20 cellular contexts compared by ENCODE assay signal in genomic region chr22:47610281-47610680, GRCh38.
"Had no signal": no experiment of that assay in that cellular context is flagged by ENCODE, and none has a peak within 500 bp of the region (broad histone marks: within the 10 kb centered on the region; RNA-seq: fewer than 3 reads in every experiment).

No MANE protein-coding gene starts in this region.

- H3K9me3 ChIP-seq: MG63 had no signal

- H3K36me3 ChIP-seq: breast epithelium, MG63 had no signal

- H3K4me3 ChIP-seq: breast epithelium, MG63, PC-9 had no signal

- H3K27me3 ChIP-seq: MG63 had no signal

- DNase-seq: activated CD4-positive, CD25-positive, alpha-beta regulatory T cell; activated CD8-positive, alpha-beta memory T cell treated with anti-CD3 and anti-CD28 coated beads, Interleukin-2, amount 10 ng/mL, durations not matched to agents 7 days and 5 days; activated effector memory CD4-positive, alpha-beta T cell treated with anti-CD3 and anti-CD28 coated beads, Interleukin-2, amount 50 U/mL, for 16 hours; activated naive CD4-positive, alpha-beta T cell treated with anti-CD3 and anti-CD28 coated beads for 36 hours; activated T-cell treated with anti-CD3 and anti-CD28 coated beads, Interleukin-2, amount 50 U/mL, for 24 hours; caudate nucleus; MG63; NCI-H1105; NCI-H1436; NCI-H1694 treated with DMSO at 0.1 percent for 48 hours; NCI-H2029 treated with DMSO at 0.1 percent for 48 hours; NCI-H345; NCI-H510A; NCI-H69; PC-9; SIG-M5; T-cell had no signal

- H3K4me2 ChIP-seq: PC-9 had no signal

- H3K4me3 Mint-ChIP-seq: activated CD8-positive, alpha-beta memory T cell treated with anti-CD3 and anti-CD28 coated beads, Interleukin-2, amount 10 ng/mL, durations not matched to agents 7 days and 5 days; activated naive CD4-positive, alpha-beta T cell treated with anti-CD3 and anti-CD28 coated beads for 36 hours; activated T-cell treated with anti-CD3 and anti-CD28 coated beads, Interleukin-2, amount 50 U/mL, for 24 hours; activated T-helper 1 cell treated with anti-CD3 and anti-CD28 coated beads, Interleukin-12 subunit alpha, Interleukin-12 subunit beta, Interleukin-2, Interleukin-4 antibody, amounts not matched to agents 30 ng/mL and 10 ng/mL and 1 ng/mL, durations not matched to agents 14 hours and 24 hours and 36 hours; T-cell had no signal

- H3K4me1 Mint-ChIP-seq: activated CD8-positive, alpha-beta memory T cell treated with anti-CD3 and anti-CD28 coated beads, Interleukin-2, amount 10 ng/mL, durations not matched to agents 7 days and 5 days; T-cell had no signal

- H2AFZ ChIP-seq: PC-9 had no signal

- H3K27ac Mint-ChIP-seq: activated CD8-positive, alpha-beta memory T cell treated with anti-CD3 and anti-CD28 coated beads, Interleukin-2, amount 10 ng/mL, durations not matched to agents 7 days and 5 days; activated naive CD4-positive, alpha-beta T cell treated with anti-CD3 and anti-CD28 coated beads for 36 hours; activated T-cell treated with anti-CD3 and anti-CD28 coated beads, Interleukin-2, amount 50 U/mL, for 24 hours; activated T-helper 1 cell treated with anti-CD3 and anti-CD28 coated beads, Interleukin-12 subunit alpha, Interleukin-12 subunit beta, Interleukin-2, Interleukin-4 antibody, amounts not matched to agents 30 ng/mL and 10 ng/mL and 1 ng/mL, durations not matched to agents 14 hours and 24 hours and 36 hours; T-cell had no signal

- H3K4me1 ChIP-seq: breast epithelium had no signal

- ATAC-seq: activated CD8-positive, alpha-beta memory T cell treated with anti-CD3 and anti-CD28 coated beads, Interleukin-2, amount 10 ng/mL, durations not matched to agents 7 days and 5 days; T-cell had no signal

- H3K36me3 Mint-ChIP-seq: activated CD8-positive, alpha-beta memory T cell treated with anti-CD3 and anti-CD28 coated beads, Interleukin-2, amount 10 ng/mL, durations not matched to agents 7 days and 5 days; T-cell had no signal

- H3K27ac ChIP-seq: breast epithelium, PC-9, VCaP had no signal

- H3K27me3 Mint-ChIP-seq: activated CD8-positive, alpha-beta memory T cell treated with anti-CD3 and anti-CD28 coated beads, Interleukin-2, amount 10 ng/mL, durations not matched to agents 7 days and 5 days; activated T-cell treated with anti-CD3 and anti-CD28 coated beads, Interleukin-2, amount 50 U/mL, for 24 hours had no signal

- H3K9me3 Mint-ChIP-seq: activated T-cell treated with anti-CD3 and anti-CD28 coated beads, Interleukin-2, amount 50 U/mL, for 24 hours; activated T-helper 1 cell treated with anti-CD3 and anti-CD28 coated beads, Interleukin-12 subunit alpha, Interleukin-12 subunit beta, Interleukin-2, Interleukin-4 antibody, amounts not matched to agents 30 ng/mL and 10 ng/mL and 1 ng/mL, durations not matched to agents 14 hours and 24 hours and 36 hours had no signal
